In the genomic region with DNA sequence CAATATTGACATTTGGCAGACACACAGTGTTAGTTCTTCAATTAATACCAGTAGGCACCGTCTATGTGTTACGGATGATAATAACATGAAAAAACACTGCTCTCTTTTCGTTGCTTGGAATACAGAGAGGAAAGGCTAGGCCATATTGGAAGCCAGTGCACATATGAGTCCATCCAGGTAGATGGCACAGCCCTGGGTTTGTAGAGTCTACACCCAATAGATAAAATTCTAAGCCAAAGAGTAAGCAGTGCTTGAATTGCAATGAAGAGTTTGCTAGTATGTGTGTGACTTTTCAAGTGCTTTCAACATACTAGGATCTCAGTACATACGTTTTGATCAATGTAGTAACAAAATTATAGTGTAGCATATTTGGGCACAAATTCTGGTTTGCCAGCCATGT, we compare ENCODE assay signal across 29 cellular contexts.
"Had no signal": no experiment of that assay in that cellular context is flagged by ENCODE, and none has a peak within 500 bp of the region (broad histone marks: within the 10 kb centered on the region; RNA-seq: fewer than 3 reads in every experiment).

No MANE protein-coding gene starts in this region.

- H3K4me3 ChIP-seq: Peyer's patch, SJSA1 had no signal

- H3K9me3 ChIP-seq: Peyer's patch, SJSA1, SK-N-SH had no signal

- H3K36me3 ChIP-seq: Peyer's patch, SJSA1 had no signal

- H3K4me1 ChIP-seq: Peyer's patch, SJSA1 had no signal

- H3K27ac ChIP-seq: KMS-11, Peyer's patch, SJSA1 had no signal

- DNase-seq: Karpas-422, MM.1S, MV-4-11, NCI-H1092, NCI-H1105, NCI-H1417 treated with DMSO at 0.1 percent for 48 hours, NCI-H1436 treated with DMSO at 0.1 percent for 48 hours, NCI-H1694 treated with DMSO at 0.1 percent for 48 hours, NCI-H187 treated with DMSO at 0.1 percent for 48 hours, NCI-H2029, NCI-H2081, NCI-H2171 treated with DMSO at 0.1 percent for 48 hours, NCI-H2227 treated with DMSO at 0.1 percent for 48 hours, NCI-H345, NCI-H446, NCI-H510A treated with DMSO at 0.1 percent for 48 hours, NCI-H524 treated with DMSO at 0.1 percent for 48 hours, NCI-H526 treated with DMSO at 0.1 percent for 48 hours, NCI-H774, OCI-M1, PC-3, Peyer's patch, Right ventricle myocardium superior, RPMI8226, SHP77 treated with DMSO at 0.1 percent for 48 hours, SK-N-SH, SW 1271 had no signal

- H3K27me3 ChIP-seq: Peyer's patch, SJSA1 had no signal
